Comparison of ENCODE assay signal across 14 cellular contexts in the genomic region with DNA sequence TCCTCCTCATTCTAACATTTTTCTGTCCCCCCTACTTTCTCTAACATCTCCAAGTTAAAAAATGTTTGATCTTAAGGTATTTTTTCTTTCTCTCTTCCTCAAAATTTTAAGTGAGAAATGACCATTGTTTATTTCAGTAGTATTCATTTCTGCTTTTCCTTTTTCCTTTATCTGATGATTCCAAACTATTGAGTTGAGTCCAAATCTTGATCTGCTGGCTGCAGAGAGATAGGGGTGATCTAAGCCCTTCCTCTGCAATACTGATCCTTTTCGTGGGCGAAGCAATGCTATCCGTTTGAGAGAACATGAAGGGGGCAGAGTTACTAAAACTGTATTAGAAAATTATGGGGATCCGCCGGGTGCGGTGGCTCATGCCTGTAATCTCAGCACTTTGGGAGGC. TPM values are rescaled to one million over a fixed set of nuclear protein-coding genes. Genes with fewer than 3 reads are reported as not detected.
DNase-seq lines count a peak whose midpoint lies in the region; ATAC-seq, FAIRE-seq and TF ChIP-seq lines count a peak whose summit lies in the region.
"Had no signal": no experiment of that assay in that cellular context is flagged by ENCODE, and none has a peak within 500 bp of the region (broad histone marks: within the 10 kb centered on the region; RNA-seq: fewer than 3 reads in every experiment).

No MANE protein-coding gene starts in this region.

- H3K4me1 Mint-ChIP-seq in H9, result peaks cover 37 to 38% of the 10 kb centered on the region in 2 experiments
- peaks cover 23% of the 10 kb centered on the region for H3K4me1 Mint-ChIP-seq in chondrocyte (ENCODE audit: low read depth)
- peaks cover 16 to 29% (median 28%) of the 10 kb centered on the region in 7 donors for H3K4me1 Mint-ChIP-seq in naive thymus-derived CD4-positive, alpha-beta T cell

- H3K4me3 Mint-ChIP-seq in H9, result peak overlapping the region; percentile 86 to 94
- H3K4me3 Mint-ChIP-seq in chondrocyte (ENCODE audit: unreplicated experiment), result peak overlapping the region; percentile 83
- peak overlapping the region; percentile 50 to 88 (median 74) for H3K4me3 Mint-ChIP-seq in naive thymus-derived CD4-positive, alpha-beta T cell

- POLR2A ChIA-PET in A549 (lab: Yijun Ruan, JAX), result no interaction called here
- POLR2A ChIA-PET in naive thymus-derived CD4-positive, alpha-beta T cell (lab: Charles Lee), result no interaction called here

- no peak overlapping the region for H3K56ac ChIP-seq in H9 (ENCODE audit: insufficient read length, low read depth, low read length)

- no peaks in the 10 kb centered on the region for H3K79me1 ChIP-seq in H9 (ENCODE audit: insufficient read depth, low read depth, low read length, poor library complexity, severe bottlenecking)

- no peaks in the 10 kb centered on the region for H3K9me3 Mint-ChIP-seq in H9
- no peaks in the 10 kb centered on the region for H3K9me3 Mint-ChIP-seq in chondrocyte (ENCODE audit: low read depth)
- H3K9me3 Mint-ChIP-seq in naive thymus-derived CD4-positive, alpha-beta T cell, result peaks cover 0 to 5% (median 0%) of the 10 kb centered on the region in 11 donors

- peaks cover 41% of the 10 kb centered on the region for H3K27me3 Mint-ChIP-seq in H9 (ENCODE audit: low read depth)
- H3K27me3 Mint-ChIP-seq in chondrocyte (ENCODE audit: low read depth), result peaks cover 65% of the 10 kb centered on the region
- peaks cover 67 to 80% (median 70%) of the 10 kb centered on the region in 5 donors for H3K27me3 Mint-ChIP-seq in naive thymus-derived CD4-positive, alpha-beta T cell

- DNase-seq in A549 (ENCODE audit: low read depth in 1 of 2, low spot score in 1 of 2) (no peak), H9 (no peak), chondrocyte (ENCODE audit: low spot score) (no peak), omental fat pad (ENCODE audit: low spot score) (no peak), transverse colon (no peak)
- no peak for DNase-seq in naive thymus-derived CD4-positive, alpha-beta T cell
- DNase-seq: left ventricle myocardium inferior, SJCRH30 had no signal

- H4K91ac ChIP-seq in H9 (ENCODE audit: insufficient read length, low read depth, low read length), result no peak overlapping the region

- H3K36me3 ChIP-seq in naive thymus-derived CD4-positive, alpha-beta T cell (ENCODE audit: control insufficient read depth in 2 of 3, insufficient read depth in 3 of 3, low read length in 3 of 3), result no peaks in the 10 kb centered on the region
- H3K36me3 ChIP-seq in transverse colon, result no peaks in the 10 kb centered on the region
- H3K36me3 ChIP-seq: left ventricle myocardium inferior, neutrophil, SJCRH30 had no signal

- no peak overlapping the region for H3K9ac ChIP-seq in H9 (ENCODE audit: extremely low read depth, insufficient read length, low read length)

- peak overlapping the region in 1 of 3 experiments; percentile 47; a peak in 1 of 7 replicates for H3K27ac Mint-ChIP-seq in H9
- no peak overlapping the region for H3K27ac Mint-ChIP-seq in chondrocyte (ENCODE audit: unreplicated experiment)
- no peak overlapping the region for H3K27ac Mint-ChIP-seq in naive thymus-derived CD4-positive, alpha-beta T cell

- H2BK5ac ChIP-seq in H9 (ENCODE audit: insufficient read length, low read length), result no peak overlapping the region

- TF ChIP-seq POLR2A in A549 (IDR thresholded peaks at IDR 0.05; ENCODE audit: low read length) (no peak), transverse colon (IDR thresholded peaks at IDR 0.05) (no peak)

- H4K5ac ChIP-seq in H9 (ENCODE audit: insufficient read length, low read depth, low read length), result no peak overlapping the region

- in situ Hi-C loops in transverse colon (cut with MboI; ENCODE audit: low pct_ligation_motif_present in 1 of 4, low pct_unique_long_range_greater_than_20kb in 1 of 4, low sequenced_read_pairs in 3 of 4), result no loop called here

- H4K8ac ChIP-seq in H9 (replicated peaks; ENCODE audit: insufficient read length, low read depth, low read length), result no peak overlapping the region

- TF ChIP-seq RAD21 in A549 (conservative IDR thresholded peaks at IDR 0.05 in 1 of 2, IDR thresholded peaks at IDR 0.05 in 1 of 2), result no peak

- no peaks in the 10 kb centered on the region for H4K20me1 ChIP-seq in H9 (ENCODE audit: control insufficient read depth, insufficient read depth, insufficient read length)

- no peak overlapping the region for H2BK20ac ChIP-seq in H9 (ENCODE audit: low read depth, low read length, poor library complexity, severe bottlenecking)

- intact Hi-C loops in naive thymus-derived CD4-positive, alpha-beta T cell (cut with micrococcal nuclease), result no loop called here
- intact Hi-C loops in transverse colon (cut with DNase I; ENCODE audit: low total_unique reads), result no loop called here

- CTCF ChIA-PET in A549 (lab: Yijun Ruan, JAX), result interaction anchor here (1.2 to 2.3 kb wide), 2 partner anchors 13 to 46 kb away, joined by 3 to 6 read pairs; no protein-coding TSS in a partner anchor
- CTCF ChIA-PET in naive thymus-derived CD4-positive, alpha-beta T cell (lab: Charles Lee), result no interaction called here

- no peak overlapping the region for H2BK12ac ChIP-seq in H9 (ENCODE audit: insufficient read length, low read depth, low read length)

- H3T11ph ChIP-seq in H9 (ENCODE audit: low read length), result no peak overlapping the region

- no peak for TF ChIP-seq EP300 in A549 (IDR thresholded peaks at IDR 0.05)
- no peak for TF ChIP-seq EP300 in transverse colon (IDR thresholded peaks at IDR 0.05; ENCODE audit: low read depth)

- no peaks in the 10 kb centered on the region for H3K79me2 ChIP-seq in H9 (ENCODE audit: insufficient read depth, low read length)

- H3K4ac ChIP-seq in H9 (ENCODE audit: low read depth, low read length), result no peak overlapping the region

- no peak for FAIRE-seq in A549 (lab: Jason Lieb, UNC)
- FAIRE-seq: bronchial epithelial cell, HepG2 had no signal

- ATAC-seq in A549 (no peak), HG02623 (IDR thresholded peaks at IDR 0.05; ENCODE audit: unreplicated experiment) (no peak), omental fat pad (ENCODE audit: low FRiP score) (no peak), GM21825 (IDR thresholded peaks at IDR 0.05; ENCODE audit: unreplicated experiment) (no peak)
- ATAC-seq in naive thymus-derived CD4-positive, alpha-beta T cell, result no peak
- ATAC-seq: HepG2 had no signal

- 87% methylated on average over 6 of the region's 6 CpGs for WGBS in A549 (ENCODE audit: missing lambda C conversion rate)
- WGBS in H9 (ENCODE audit: extremely low coverage, insufficient read length, low lambda C conversion rate), result no CpG with 5 or more reads among the region's 6 CpGs
- 60 to 89% methylated on average over 1 to 6 of the region's 6 CpGs for WGBS in transverse colon (ENCODE audit: low coverage in 1 of 2), 2 donors

- no peak overlapping the region for H2BK15ac ChIP-seq in H9 (ENCODE audit: low read depth, low read length)

- no peaks in the 10 kb centered on the region for H3K9me3 ChIP-seq in A549
- no peaks in the 10 kb centered on the region for H3K9me3 ChIP-seq in H9 (ENCODE audit: control insufficient read depth, low read depth, low read length)
- no peaks in the 10 kb centered on the region for H3K9me3 ChIP-seq in naive thymus-derived CD4-positive, alpha-beta T cell (ENCODE audit: control insufficient read depth in 2 of 3, low read length in 3 of 3)
- no peaks in the 10 kb centered on the region for H3K9me3 ChIP-seq in transverse colon
- H3K9me3 ChIP-seq: left ventricle myocardium inferior, neutrophil, SJCRH30 had no signal

- H3K18ac ChIP-seq in H9 (ENCODE audit: insufficient read length, low read depth, low read length), result no peak overlapping the region

- no peak overlapping the region for H2AFZ ChIP-seq in H9 (ENCODE audit: low read length)

- H3K23ac ChIP-seq in H9 (ENCODE audit: insufficient read length, low read depth, low read length), result no peak overlapping the region

- H3K14ac ChIP-seq in H9 (ENCODE audit: insufficient read depth, low read length), result no peak overlapping the region

- TF ChIP-seq CTCF in A549 (IDR thresholded peaks at IDR 0.05) (no peak), H9 (conservative IDR thresholded peaks at IDR 0.05) (no peak), chondrocyte (IDR thresholded peaks at IDR 0.05) (no peak), omental fat pad (IDR thresholded peaks at IDR 0.05) (no peak), transverse colon (IDR thresholded peaks at IDR 0.05) (no peak)

- H3K27ac ChIP-seq in A549, result no peak overlapping the region
- no peak overlapping the region for H3K27ac ChIP-seq in H9 (ENCODE audit: insufficient read length, low read depth, low read length)
- no peak overlapping the region for H3K27ac ChIP-seq in naive thymus-derived CD4-positive, alpha-beta T cell (ENCODE audit: low read depth, low read length)
- H3K27ac ChIP-seq in transverse colon, result no peak overlapping the region
- H3K27ac ChIP-seq: epithelial cell of prostate, left ventricle myocardium inferior, neutrophil, SJCRH30 had no signal

- H3K27me3 ChIP-seq in H9 (ENCODE audit: insufficient read depth, low read length) (no peaks in the 10 kb centered on the region; the same call in 1 of the 2 replicates), transverse colon (peaks cover 78% of the 10 kb centered on the region)
- H3K27me3 ChIP-seq in naive thymus-derived CD4-positive, alpha-beta T cell (ENCODE audit: control insufficient read depth in 2 of 2, insufficient read depth in 2 of 2, low read length in 2 of 2), result peaks cover 7 to 12% of the 10 kb centered on the region in 2 donors
- H3K27me3 ChIP-seq: SJCRH30 had no signal

- H3K23me2 ChIP-seq in H9 (ENCODE audit: insufficient read length, low read depth, low read length, poor library complexity, severe bottlenecking), result peaks cover 14% of the 10 kb centered on the region

- H3K4me1 ChIP-seq in A549 (peaks cover 13% of the 10 kb centered on the region), H9 (ENCODE audit: insufficient read depth, low read length) (no peaks in the 10 kb centered on the region; the same call in 1 of the 2 replicates), transverse colon (peaks cover 0 to 20% (median 17%) of the 10 kb centered on the region in 4 donors)
- peaks cover 0 to 15% of the 10 kb centered on the region in 2 donors for H3K4me1 ChIP-seq in naive thymus-derived CD4-positive, alpha-beta T cell (ENCODE audit: control insufficient read depth in 2 of 2, insufficient read depth in 2 of 2, low read length in 2 of 2)
- H3K4me1 ChIP-seq: SJCRH30 had no signal

- H3K4me3 ChIP-seq in A549 (peak overlapping the region; percentile 54; the same call in 2 of the 3 replicates), transverse colon (no peak overlapping the region)
- H3K4me3 ChIP-seq in naive thymus-derived CD4-positive, alpha-beta T cell (ENCODE audit: low read length), result no peak overlapping the region
- H3K4me3 ChIP-seq: SJCRH30 had no signal

- H3K4me2 ChIP-seq in A549 (peak overlapping the region; percentile 98), H9 (ENCODE audit: insufficient read depth, insufficient read length, low read length) (peak overlapping the region; percentile 63)

- no peak overlapping the region for H2BK120ac ChIP-seq in H9 (ENCODE audit: low read depth, low read length, poor library complexity, severe bottlenecking)

- H2AK5ac ChIP-seq in H9 (ENCODE audit: insufficient read length, low read length), result no peak overlapping the region

- H3K36me3 Mint-ChIP-seq in H9 (ENCODE audit: insufficient read depth in 1 of 3, low read depth in 3 of 3) (no peaks in the 10 kb centered on the region), chondrocyte (ENCODE audit: low read depth) (peaks cover 1% of the 10 kb centered on the region)
- H3K36me3 Mint-ChIP-seq in naive thymus-derived CD4-positive, alpha-beta T cell, result peaks cover 0 to 7% (median 5%) of the 10 kb centered on the region in 5 donors

RNA-seq across cellular contexts. Expression of a gene that starts 0.5 kb away (rescaled TPM):
- polyA plus RNA-seq in A549 (2011; rRNA removed), result 0.16 and 0.48 TPM in 2 replicates
- 0.09 and 0.25 TPM in 2 replicates for polyA plus RNA-seq in A549 (2012; cell fraction: cytosol; rRNA removed)
- polyA plus RNA-seq in A549 (2012; cell fraction: nucleus; rRNA removed), result 0.13 and 0.15 TPM in 2 replicates
- 0.63 to 0.88 TPM (median 0.72 TPM) in 3 replicates for polyA plus RNA-seq in A549 (2017; fragmentation: RNase III; extraction: RNeasy Plus Mini Kit Qiagen cat#74134 plus additional on column Dnase treatment)
- polyA minus RNA-seq in A549 (2011; rRNA and poly(A)+ RNA removed), result 0.08 and 1.5 TPM in 2 replicates
- 11.4 and 11.5 TPM in 2 replicates for total RNA-seq in H9 (2021)
- total RNA-seq in chondrocyte, result 3.0 to 5.5 TPM (median 4.9 TPM) in 3 replicates
- total RNA-seq in naive thymus-derived CD4-positive, alpha-beta T cell, result under 1 TPM in 2 of 5 experiments, not detected in 3; 0.07 to 0.24 TPM
- not detected for polyA plus RNA-seq in naive thymus-derived CD4-positive, alpha-beta T cell
- 10 to 100 TPM in 1 of 4 donors, 1 to 10 TPM in 2, under 1 TPM in 1; 0.84 to 11.3 (median 5.2) TPM for total RNA-seq in omental fat pad
- under 1 TPM in 3 of 4 donors, not detected in 1; 0.20 to 0.48 (median 0.27) TPM for total RNA-seq in transverse colon
- total RNA-seq: HepG2, SJCRH30 had no signal
- polyA plus RNA-seq: HepG2 had no signal

RNA-seq across cellular contexts. Expression of a gene that starts 53.6 kb away (rescaled TPM):
- 51.3 and 55.5 TPM in 2 replicates for polyA plus RNA-seq in A549 (2011; rRNA removed)
- 16.4 and 20.8 TPM in 2 replicates for polyA plus RNA-seq in A549 (2012; cell fraction: cytosol; rRNA removed)
- 19.0 and 26.3 TPM in 2 replicates for polyA plus RNA-seq in A549 (2012; cell fraction: nucleus; rRNA removed)
- 27.2 to 29.7 TPM (median 29.1 TPM) in 3 replicates for polyA plus RNA-seq in A549 (2017; fragmentation: RNase III; extraction: RNeasy Plus Mini Kit Qiagen cat#74134 plus additional on column Dnase treatment)
- 65.3 and 78.9 TPM in 2 replicates for polyA minus RNA-seq in A549 (2011; rRNA and poly(A)+ RNA removed)
- total RNA-seq in H9 (2021), result 77.0 and 80.6 TPM in 2 replicates
- 44.7 to 49.9 TPM (median 49.4 TPM) in 3 replicates for total RNA-seq in chondrocyte
- 10 to 100 TPM; 50.2 to 87.7 (median 60.1) TPM for total RNA-seq in naive thymus-derived CD4-positive, alpha-beta T cell
- 10 to 100 TPM; 24.7 to 35.0 TPM for polyA plus RNA-seq in naive thymus-derived CD4-positive, alpha-beta T cell
- total RNA-seq in omental fat pad, result 10 to 100 TPM; 30.3 to 59.9 (median 38.4) TPM
- 100 to 1,000 TPM in 1 of 4 donors, 10 to 100 TPM in 3; 54.9 to 107 (median 74.1) TPM for total RNA-seq in transverse colon
